In the genomic region with DNA sequence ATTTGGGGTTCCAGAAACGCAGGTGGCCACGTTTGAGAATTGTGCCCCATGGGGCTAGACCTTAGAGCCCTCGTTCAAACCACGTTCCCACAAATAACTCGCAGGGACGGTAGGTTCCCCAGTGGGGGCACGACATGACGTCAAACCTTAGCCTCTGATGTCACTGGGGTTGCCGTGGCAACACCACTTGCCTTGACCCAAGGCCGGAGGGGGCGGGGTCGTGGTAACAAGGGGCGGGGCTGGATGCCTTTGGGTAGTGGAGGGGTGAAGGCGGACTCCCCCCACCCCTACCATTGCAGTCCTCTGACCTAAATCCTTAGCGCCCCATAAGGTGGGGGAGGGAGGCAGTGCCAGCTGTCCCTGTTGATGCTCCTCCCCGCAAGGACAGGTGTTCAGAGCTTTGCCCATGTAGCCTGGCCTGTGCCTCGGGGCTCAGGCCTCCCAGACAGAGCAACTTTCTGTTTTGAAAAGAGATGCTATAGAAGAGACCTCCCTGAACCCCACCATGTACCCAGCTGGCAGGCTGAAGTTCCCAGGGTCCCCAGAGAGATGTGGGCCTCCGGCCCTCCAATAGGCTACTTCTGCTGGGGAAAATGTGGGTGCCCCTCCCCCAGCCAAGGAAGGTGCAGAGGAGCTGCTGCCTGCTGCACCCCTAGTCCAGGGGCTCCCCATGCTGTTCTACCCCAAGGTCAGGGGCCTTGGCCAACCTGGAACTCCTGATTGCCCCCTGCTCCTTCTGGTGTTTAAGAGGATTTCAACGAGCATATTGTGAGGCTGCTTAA, we compare ENCODE assay signal across 9 cellular contexts. TPM values are rescaled to one million over a fixed set of nuclear protein-coding genes. Genes with fewer than 3 reads are reported as not detected.
DNase-seq lines count a peak whose midpoint lies in the region; ATAC-seq and TF ChIP-seq lines count a peak whose summit lies in the region.
"Had no signal": no experiment of that assay in that cellular context is flagged by ENCODE, and none has a peak within 500 bp of the region (broad histone marks: within the 10 kb centered on the region; RNA-seq: fewer than 3 reads in every experiment).

No MANE protein-coding gene starts in this region.

- ATAC-seq in gastroesophageal sphincter (no peak), GM21723 (IDR thresholded peaks at IDR 0.05; ENCODE audit: unreplicated experiment) (no peak), GM21717 (IDR thresholded peaks at IDR 0.05; ENCODE audit: unreplicated experiment) (no peak)

- H3K27me3 ChIP-seq in NT2/D1 (ENCODE audit: insufficient read depth, insufficient read length) (peaks cover 5% of the 10 kb centered on the region), gastroesophageal sphincter (peaks cover 64% of the 10 kb centered on the region), skeletal muscle tissue (ENCODE audit: control insufficient read depth in 3 of 3, insufficient read depth in 3 of 3, low read length in 3 of 3) (peaks cover 7 to 33% (median 29%) of the 10 kb centered on the region in 3 donors)

- no peaks in the 10 kb centered on the region for H3K36me3 ChIP-seq in NT2/D1 (ENCODE audit: insufficient read depth, insufficient read length, low read length)
- H3K36me3 ChIP-seq in gastroesophageal sphincter, result no peaks in the 10 kb centered on the region
- no peaks in the 10 kb centered on the region for H3K36me3 ChIP-seq in skeletal muscle tissue (ENCODE audit: control insufficient read depth in 3 of 3, insufficient read depth in 3 of 3, low read length in 3 of 3)

- no peak for TF ChIP-seq EP300 in gastroesophageal sphincter (IDR thresholded peaks at IDR 0.05)

- peak overlapping the region in 3 of 4 donors; percentile 53 to 80 (median 79) for H3K27ac ChIP-seq in gastroesophageal sphincter
- peak overlapping the region; percentile 67 for H3K27ac ChIP-seq in skeletal muscle tissue (ENCODE audit: low read depth, low read length)

- no peak for TF ChIP-seq POLR2A in gastroesophageal sphincter (IDR thresholded peaks at IDR 0.05)

- peak overlapping the region; percentile 58 for H3K4me3 ChIP-seq in NT2/D1 (ENCODE audit: insufficient read length, low read depth)
- peak overlapping the region in 1 of 2 donors; percentile 77 for H3K4me3 ChIP-seq in gastroesophageal sphincter
- H3K4me3 ChIP-seq in skeletal muscle tissue (ENCODE audit: low read length in 3 of 3), result peak overlapping the region in 2 of 3 donors; percentile 7 to 52

- WGBS in gastroesophageal sphincter (ENCODE audit: low coverage in 1 of 2), 2 donors, result 60 to 83% methylated on average over 1 to 2 of the region's 19 CpGs

- no peaks in the 10 kb centered on the region for H3K9me3 ChIP-seq in NT2/D1 (ENCODE audit: insufficient read depth, low read length)
- H3K9me3 ChIP-seq in gastroesophageal sphincter, result no peaks in the 10 kb centered on the region
- no peaks in the 10 kb centered on the region for H3K9me3 ChIP-seq in skeletal muscle tissue (ENCODE audit: control insufficient read depth in 3 of 3, low read length in 3 of 3)

- no peak for TF ChIP-seq CTCF in gastroesophageal sphincter (IDR thresholded peaks at IDR 0.05)

- peaks cover 44% of the 10 kb centered on the region for H3K4me1 ChIP-seq in NT2/D1 (ENCODE audit: insufficient read depth, insufficient read length)
- peaks cover 0 to 71% (median 19%) of the 10 kb centered on the region in 3 donors for H3K4me1 ChIP-seq in gastroesophageal sphincter
- peaks cover 37 to 67% (median 49%) of the 10 kb centered on the region in 3 donors for H3K4me1 ChIP-seq in skeletal muscle tissue (ENCODE audit: control insufficient read depth in 3 of 3, insufficient read depth in 3 of 3, low read length in 3 of 3)

- DNase-seq in NCI-H2107 (lab: John Stamatoyannopoulos, UW) (peak; percentile 28), NCI-H2107 treated with DMSO at 0.1 percent for 48 hours (lab: John Stamatoyannopoulos, UW; ENCODE audit: unreplicated experiment) (no peak), NT2/D1 (ENCODE audit: low read depth, low spot score) (no peak)
- DNase-seq in effector CD8-positive, alpha-beta T cell (lab: John Stamatoyannopoulos, UW), result no peak
- DNase-seq: activated CD4-positive, alpha-beta T cell treated with anti-CD3 and anti-CD28 coated beads, Interleukin-2, amount 50 U/mL, for 1 hour had no signal

- peak overlapping the region; percentile 81 for H3K9ac ChIP-seq in NT2/D1 (ENCODE audit: insufficient read length, low read depth)
- H3K9ac ChIP-seq in skeletal muscle tissue (ENCODE audit: low read depth in 1 of 3, low read length in 3 of 3), result peak overlapping the region; percentile 44 to 69 (median 54)

RNA-seq across cellular contexts. Expression of gene FAM222A, which starts 1.9 kb away (rescaled TPM):
- total RNA-seq in gastroesophageal sphincter, result 1 to 10 TPM in 2 of 4 donors, under 1 TPM in 2; 0.54 to 3.7 (median 0.92) TPM
- total RNA-seq in skeletal muscle tissue, result 1.0 TPM
